In genomic region chr17:17351356-17351891, GRCh38 we compare ENCODE assay signal across 24 cellular contexts. TPM values are rescaled to one million over a fixed set of nuclear protein-coding genes. Genes with fewer than 3 reads are reported as not detected.
DNase-seq lines count a peak whose midpoint lies in the region; ATAC-seq and TF ChIP-seq lines count a peak whose summit lies in the region.
"Had no signal": no experiment of that assay in that cellular context is flagged by ENCODE, and none has a peak within 500 bp of the region (broad histone marks: within the 10 kb centered on the region; RNA-seq: fewer than 3 reads in every experiment).

No MANE protein-coding gene starts in this region.

- CTCF ChIA-PET in A673 (lab: Charles Lee), result no interaction called here

- no TSS peak for BruUV-seq in A673 (replicated peaks; lab: Mats Ljungman, UMichigan)

- POLR2A ChIA-PET in A673 (lab: Charles Lee; ENCODE audit: low non-redundant PET), result interaction anchor here (0.6 kb wide), 1 partner anchor 198 kb away, joined by 4 read pairs; no protein-coding TSS in a partner anchor

- H3K9me3 ChIP-seq in right cardiac atrium (ENCODE audit: control insufficient read depth, low read length), result no peaks in the 10 kb centered on the region
- no peaks in the 10 kb centered on the region for H3K9me3 ChIP-seq in skeletal muscle satellite cell (replicated peaks; ENCODE audit: low read length)
- H3K9me3 ChIP-seq in A673 (ENCODE audit: low read depth, low read length, poor library complexity, severe bottlenecking), result no peaks in the 10 kb centered on the region

- no peak for TF ChIP-seq CTCF in A673 (conservative IDR thresholded peaks at IDR 0.05; ENCODE audit: low read depth, low read length)

- ATAC-seq in right cardiac atrium, result no peak
- ATAC-seq: activated naive CD8-positive, alpha-beta T cell treated with anti-CD3 and anti-CD28 coated beads, Interleukin-2, amount 50 U/mL, for 24 hours; left lobe of liver; stimulated activated naive CD8-positive, alpha-beta T cell treated with anti-CD3 and anti-CD28 coated beads, Interleukin-15, amount 100 ng/mL, for 72 hours had no signal

- DNase-seq in cardiac septum (ENCODE audit: low spot score) (peak; percentile 51), right cardiac atrium (no peak), LHCN-M2 (ENCODE audit: low read depth) (peak; percentile 76), mesenteric fat pad (ENCODE audit: low spot score) (peak; percentile 84), NCI-H774 (lab: John Stamatoyannopoulos, UW) (no peak), A673 (ENCODE audit: low spot score) (no peak)
- DNase-seq in activated CD4-positive, alpha-beta T cell treated with anti-CD3 and anti-CD28 coated beads for 1 hour, result no peak
- DNase-seq: ACHN; activated CD4-positive, alpha-beta T cell treated with anti-CD3 and anti-CD28 coated beads, Interleukin-2, amount 10 ng/mL, durations not matched to agents 24 days and 14 days; activated gamma-delta T cell treated with Interleukin-2 at 50 U/mL for 16 hours; activated naive CD8-positive, alpha-beta T cell treated with anti-CD3 and anti-CD28 coated beads, Interleukin-2, amount 50 U/mL, for 24 hours; activated T-cell treated with anti-CD3 and anti-CD28 coated beads, Interleukin-2, amount 50 U/mL, for 24 hours; cortex of kidney; DMS 273 treated with DMSO at 0.1 percent for 48 hours; effector memory CD4-positive, alpha-beta T cell; naive B cell; NCI-H1417 treated with DMSO at 0.1 percent for 48 hours; NCI-H345; stimulated activated CD4-positive, alpha-beta T cell treated with anti-CD3 and anti-CD28 coated beads, Interleukin-2, amount 100 ng/mL, for 24 hours; stimulated activated naive CD8-positive, alpha-beta T cell treated with anti-CD3 and anti-CD28 coated beads, Interleukin-15, amount 100 ng/mL, for 72 hours; SW 1271 had no signal

- H3K27ac ChIP-seq in right cardiac atrium (ENCODE audit: low read length) (no peak overlapping the region), A673 (ENCODE audit: low read depth, low read length, poor library complexity, severe bottlenecking) (no peak overlapping the region)
- H3K27ac ChIP-seq: HL-60 had no signal

- H3K27me3 ChIP-seq in right cardiac atrium (ENCODE audit: control insufficient read depth, insufficient read depth), result no peaks in the 10 kb centered on the region
- H3K27me3 ChIP-seq in skeletal muscle satellite cell (ENCODE audit: control insufficient read depth, insufficient read depth, low read length), result no peaks in the 10 kb centered on the region
- H3K27me3 ChIP-seq in A673 (replicated peaks; ENCODE audit: insufficient read depth, low read depth, low read length, poor library complexity), result no peaks in the 10 kb centered on the region

- no peak overlapping the region for H3K9ac ChIP-seq in skeletal muscle satellite cell (ENCODE audit: low read depth, low read length)

- no peaks in the 10 kb centered on the region for H3K4me1 ChIP-seq in right cardiac atrium (ENCODE audit: control insufficient read depth, insufficient read depth, low read length)
- H3K4me1 ChIP-seq in skeletal muscle satellite cell (ENCODE audit: control insufficient read depth, insufficient read depth, low read length), result peaks cover 35% of the 10 kb centered on the region
- no peaks in the 10 kb centered on the region for H3K4me1 ChIP-seq in A673 (ENCODE audit: insufficient read depth, low read length, poor library complexity, severe bottlenecking)

- 83% methylated on average over 16 of the region's 16 CpGs for WGBS in right cardiac atrium

- H3K4me3 ChIP-seq in right cardiac atrium (ENCODE audit: low read length) (no peak overlapping the region), skeletal muscle satellite cell (ENCODE audit: low read length) (no peak overlapping the region), A673 (ENCODE audit: low read depth, low read length, poor library complexity, severe bottlenecking) (no peak overlapping the region)

- H3K36me3 ChIP-seq in skeletal muscle satellite cell (ENCODE audit: insufficient read depth, low read length) (no peaks in the 10 kb centered on the region), A673 (ENCODE audit: insufficient read depth, low read length, poor library complexity, severe bottlenecking) (no peaks in the 10 kb centered on the region)

- intact Hi-C loops in cardiac septum (cut with DNase I) (loop anchor here (5.0 kb wide), 1 partner anchor 146 kb away; the partner anchor contains the start of gene RASD1), right cardiac atrium (cut with DNase I) (loop anchor here in 1 of 4 donors (10.0 kb wide), 2 partner anchors 143 to 223 kb away; partner anchors contain the start of gene RASD1), A673 (cut with micrococcal nuclease; ENCODE audit: unreplicated experiment) (loop anchor here (10.0 kb wide), 1 partner anchor 563 kb away; no protein-coding TSS in a partner anchor)

- H3K4me2 ChIP-seq in skeletal muscle satellite cell (ENCODE audit: low read length), result peak overlapping the region; percentile 74

RNA-seq across cellular contexts. Expression of gene NT5M, which starts 48.3 kb away (rescaled TPM):
- total RNA-seq in cardiac septum, result 7.5 TPM
- total RNA-seq in right cardiac atrium, result 1 to 10 TPM; 3.4 to 6.1 (median 5.2) TPM
- 6.3 TPM for polyA plus RNA-seq in right cardiac atrium
- 4.5 and 5.5 TPM in 2 replicates for total RNA-seq in LHCN-M2 (2014; rRNA removed)
- 1.9 TPM for polyA plus RNA-seq in LHCN-M2 (2012)
- total RNA-seq in mesenteric fat pad, result 2.1 TPM
- 1.0 and 1.5 TPM in 2 replicates for total RNA-seq in skeletal muscle satellite cell (2012; rRNA removed)
- total RNA-seq in A673 (2021), result 2.6 and 4.8 TPM in 2 replicates

Comparison
In these comparisons a context has a peak if more than half of its experiments do, and no peak if none do; other contexts are left out.
1. DNase-seq: peak in cardiac septum (single experiment), LHCN-M2 (single experiment) and mesenteric fat pad (single experiment); none in right cardiac atrium (0 of 3), activated CD4-positive, alpha-beta T cell treated with anti-CD3 and anti-CD28 coated beads for 1 hour (single experiment), NCI-H774 (single experiment) and A673 (single experiment).